ENCODE assay signal across 21 cellular contexts in genomic region chr2:41657231-41657630, GRCh38.
"Had no signal": no experiment of that assay in that cellular context is flagged by ENCODE, and none has a peak within 500 bp of the region (broad histone marks: within the 10 kb centered on the region; RNA-seq: fewer than 3 reads in every experiment).

No MANE protein-coding gene starts in this region.

- DNase-seq: islet precursor cell; left ventricle myocardium inferior; mesendoderm; naive thymus-derived CD4-positive, alpha-beta T cell; nucleus accumbens; pancreas; posterior cingulate gyrus; retina; right lobe of liver; stimulated activated CD4-positive, alpha-beta T cell treated with anti-CD3 and anti-CD28 coated beads, Interleukin-1b, Interleukin-23, amount 100 ng/mL, for 48 hours; stimulated activated CD4-positive, alpha-beta T cell treated with anti-CD3 and anti-CD28 coated beads, Interleukin-2, amount 100 ng/mL, for 48 hours; stimulated activated CD4-positive, alpha-beta T cell treated with anti-CD3 and anti-CD28 coated beads, Interleukin-4, amount 100 ng/mL, for 4 hours; stimulated activated CD8-positive, alpha-beta memory T cell treated with anti-CD3 and anti-CD28 coated beads, Interleukin-4, amount 100 ng/mL, for 48 hours; stimulated activated naive CD8-positive, alpha-beta T cell treated with anti-CD3 and anti-CD28 coated beads, Interleukin-15, Interleukin-2, amounts not matched to agents 100 U/mL and 50 U/mL, for 24 hours; stomach; testis; thyroid gland; transverse colon; upper lobe of left lung had no signal

- ATAC-seq: naive thymus-derived CD4-positive, alpha-beta T cell; natural killer cell treated with Interleukin-12 subunit alpha and Interleukin-12 subunit beta and Interleukin-15 and Interleukin-18, amount 100 ng/mL, for 72 hours; pancreas; right lobe of liver; stimulated activated memory B cell treated with anti-CD40 and anti-IgM and Interleukin-4, amounts not matched to agents 10 μg/mL and 1 μg/mL and 100 μg/mL, for 72 hours; stimulated activated naive CD8-positive, alpha-beta T cell treated with anti-CD3 and anti-CD28 coated beads, Interleukin-15, Interleukin-2, amounts not matched to agents 100 U/mL and 50 U/mL, for 24 hours had no signal
